ENCODE assay signal across 1 cellular context in genomic region chr9:110142868-110143866, GRCh38.
TF ChIP-seq lines count a peak whose summit lies in the region.

No MANE protein-coding gene starts in this region.

TF ChIP-seq in GM23338, 12 proteins besides CTCF, POLR2A, EP300 and RAD21:
- TF ChIP-seq ZNF462 (CRISPR knock-in tag; IDR thresholded peaks at IDR 0.05) (no peak), JUNB (IDR thresholded peaks at IDR 0.05; ENCODE audit: unreplicated experiment) (no peak), EZH2 (IDR thresholded peaks at IDR 0.05; ENCODE audit: low read depth, unreplicated experiment) (no peak)
TF ChIP-seq in GM23338: peak in this region for 0.
